8 cellular contexts compared by ENCODE assay signal in the genomic region with DNA sequence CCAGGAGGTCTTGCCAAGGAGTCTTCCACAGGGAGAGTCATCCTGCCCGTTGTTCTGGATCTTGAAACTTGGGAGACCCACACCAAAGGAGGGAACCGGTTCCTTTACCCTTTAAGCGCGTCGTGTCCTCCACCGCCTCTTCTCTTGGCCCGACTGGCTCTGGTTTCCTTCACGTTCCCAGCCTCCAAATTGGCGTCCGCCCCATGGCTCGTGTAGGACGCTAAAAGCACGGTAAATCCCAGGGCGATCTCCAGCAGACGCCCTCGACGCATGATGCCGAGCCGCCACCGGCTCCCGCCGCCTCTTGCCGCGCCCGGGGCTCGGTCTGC. TPM values are rescaled to one million over a fixed set of nuclear protein-coding genes. Genes with fewer than 3 reads are reported as not detected.
A peak's percentile ranks its signal among the peaks of the same experiment; 100 is the strongest.
DNase-seq lines count a peak whose midpoint lies in the region; ATAC-seq and TF ChIP-seq lines count a peak whose summit lies in the region.

No MANE protein-coding gene starts in this region.

- peak overlapping the region; percentile 16 for H2AFZ ChIP-seq in neural cell (ENCODE audit: low read depth, low read length)

- no peak for TF ChIP-seq RAD21 in neural cell (conservative IDR thresholded peaks at IDR 0.05)

- H3K4me3 Mint-ChIP-seq in activated CD4-positive, alpha-beta memory T cell treated with anti-CD3 and anti-CD28 coated beads for 36 hours, result no peak overlapping the region

- POLR2A ChIA-PET in activated CD4-positive, alpha-beta memory T cell treated with anti-CD3 and anti-CD28 coated beads for 36 hours (lab: Charles Lee), result no interaction called here

- ATAC-seq in GM19455 (IDR thresholded peaks at IDR 0.05; ENCODE audit: unreplicated experiment), result peak; percentile 3

- no peaks in the 10 kb centered on the region for H3K9me2 ChIP-seq in neural cell (ENCODE audit: insufficient read depth, low read length)

- H3K9ac ChIP-seq in neural cell (ENCODE audit: low read length), result peak overlapping the region; percentile 83

- H3K9me3 ChIP-seq in neural cell (ENCODE audit: low read length), result no peaks in the 10 kb centered on the region

- H3K36me3 Mint-ChIP-seq in activated CD4-positive, alpha-beta memory T cell treated with anti-CD3 and anti-CD28 coated beads for 36 hours, result no peaks in the 10 kb centered on the region

- H3K79me2 ChIP-seq in neural cell (replicated peaks; ENCODE audit: insufficient read depth, low read length), result no peaks in the 10 kb centered on the region

- peak overlapping the region; percentile 52 for H3K4me2 ChIP-seq in neural cell (ENCODE audit: low read length)

- peak; percentile 56 for DNase-seq in LHCN-M2 (ENCODE audit: low read depth)
- peak; percentile 24 for DNase-seq in epithelial cell of esophagus (ENCODE audit: low read depth)
- DNase-seq in NCI-H2029 (lab: John Stamatoyannopoulos, UW), result no peak
- DNase-seq in activated CD4-positive, alpha-beta memory T cell treated with anti-CD3 and anti-CD28 coated beads for 36 hours, result no peak
- DNase-seq in H4 (ENCODE audit: low spot score), result no peak
- no peak for DNase-seq in stimulated activated naive CD4-positive, alpha-beta T cell (lab: John Stamatoyannopoulos, UW)

- CTCF ChIA-PET in activated CD4-positive, alpha-beta memory T cell treated with anti-CD3 and anti-CD28 coated beads for 36 hours (lab: Charles Lee), result no interaction called here

- intact Hi-C loops in activated CD4-positive, alpha-beta memory T cell treated with anti-CD3 and anti-CD28 coated beads for 36 hours (cut with micrococcal nuclease), result loop anchor here (5.0 kb wide), 1 partner anchor 287 kb away; no protein-coding TSS in a partner anchor

- H3K4me3 ChIP-seq in epithelial cell of esophagus (ENCODE audit: low read length), result peak overlapping the region; percentile 16
- peak overlapping the region; percentile 95 for H3K4me3 ChIP-seq in neural cell (ENCODE audit: low read length)

- no peak overlapping the region for H3K27ac ChIP-seq in neural cell (ENCODE audit: low read length)

- no peaks in the 10 kb centered on the region for H3K36me3 ChIP-seq in neural cell (ENCODE audit: insufficient read depth, low read length)

- TF ChIP-seq CTCF in epithelial cell of esophagus (IDR thresholded peaks at IDR 0.05; ENCODE audit: insufficient read depth, low read depth, low read length, missing control alignments) (no peak), neural cell (IDR thresholded peaks at IDR 0.05; ENCODE audit: poor library complexity, severe bottlenecking) (no peak)

- H3K9me3 Mint-ChIP-seq in activated CD4-positive, alpha-beta memory T cell treated with anti-CD3 and anti-CD28 coated beads for 36 hours, result no peaks in the 10 kb centered on the region

- H3K27me3 ChIP-seq in neural cell (ENCODE audit: insufficient read depth, low read depth, low read length), result peaks cover 8% of the 10 kb centered on the region

- peaks cover 29% of the 10 kb centered on the region for H3K27me3 Mint-ChIP-seq in activated CD4-positive, alpha-beta memory T cell treated with anti-CD3 and anti-CD28 coated beads for 36 hours

- H3K27ac Mint-ChIP-seq in activated CD4-positive, alpha-beta memory T cell treated with anti-CD3 and anti-CD28 coated beads for 36 hours, result no peak overlapping the region

- no peak for TF ChIP-seq EP300 in neural cell (conservative IDR thresholded peaks at IDR 0.05; ENCODE audit: poor library complexity, severe bottlenecking)

- no peaks in the 10 kb centered on the region for H4K20me1 ChIP-seq in neural cell (ENCODE audit: insufficient read depth)

- no peaks in the 10 kb centered on the region for H3F3A ChIP-seq in neural cell (ENCODE audit: insufficient read depth, low read length, poor library complexity, severe bottlenecking)

- H3K4me1 Mint-ChIP-seq in activated CD4-positive, alpha-beta memory T cell treated with anti-CD3 and anti-CD28 coated beads for 36 hours (ENCODE audit: low read depth), result no peaks in the 10 kb centered on the region

TF ChIP-seq in neural cell, 6 proteins besides CTCF, POLR2A, EP300 and RAD21:
- TF ChIP-seq SMC3 (conservative IDR thresholded peaks at IDR 0.05; ENCODE audit: poor library complexity) (no peak), TAF1 (IDR thresholded peaks at IDR 0.05; ENCODE audit: low read depth) (peak; percentile 31), MXI1 (conservative IDR thresholded peaks at IDR 0.05; ENCODE audit: poor library complexity, severe bottlenecking) (no peak)

RNA-seq across cellular contexts. Expression of gene FBN1, which starts 1.0 kb away (rescaled TPM):
- total RNA-seq in LHCN-M2 (2014; rRNA removed), result 109 and 128 TPM in 2 replicates
- polyA plus RNA-seq in LHCN-M2 (2012), result 112 TPM
- 17.9 and 22.0 TPM in 2 replicates for polyA plus RNA-seq in neural cell
- polyA minus RNA-seq in neural cell, result 26.3 and 27.7 TPM in 2 replicates
- total RNA-seq in activated CD4-positive, alpha-beta memory T cell treated with anti-CD3 and anti-CD28 coated beads for 36 hours, result under 1 TPM; 0.34 to 0.52 TPM
- 18.1 and 19.5 TPM in 2 replicates for total RNA-seq in H4 (2014; rRNA removed; shearing (Covaris generic))

Comparison
In these comparisons a context has a peak if more than half of its experiments do, and no peak if none do; other contexts are left out.
1. DNase-seq: peak in LHCN-M2 (single experiment) and epithelial cell of esophagus (single experiment); none in NCI-H2029 (single experiment), activated CD4-positive, alpha-beta memory T cell treated with anti-CD3 and anti-CD28 coated beads for 36 hours (single experiment), H4 (single experiment) and stimulated activated naive CD4-positive, alpha-beta T cell (0 of 6).
2. RNA of gene FBN1, which starts 1.0 kb away (total RNA-seq): 109 to 128 TPM in LHCN-M2 and 18.1 to 19.5 TPM in H4; 0.34 to 0.52 TPM in activated CD4-positive, alpha-beta memory T cell treated with anti-CD3 and anti-CD28 coated beads for 36 hours; every median in the first group is over 10 times any median in the second.